Comparison of ENCODE assay signal across 27 cellular contexts in genomic region chr10:4079796-4080195, GRCh38.
DNase-seq lines count a peak whose midpoint lies in the region; ATAC-seq lines count a peak whose summit lies in the region.
"Had no signal": no experiment of that assay in that cellular context is flagged by ENCODE, and none has a peak within 500 bp of the region (broad histone marks: within the 10 kb centered on the region; RNA-seq: fewer than 3 reads in every experiment).

No MANE protein-coding gene starts in this region.

- no peak overlapping the region for H3K4me3 Mint-ChIP-seq in activated T-cell treated with anti-CD3 and anti-CD28 coated beads, Interleukin-2, amount 50 U/mL, for 72 hours
- peak overlapping the region; percentile 67 for H3K4me3 Mint-ChIP-seq in T-helper 17 cell
- peak overlapping the region in 7 of 10 donors; percentile 31 to 57 (median 52) for H3K4me3 Mint-ChIP-seq in naive thymus-derived CD4-positive, alpha-beta T cell
- H3K4me3 Mint-ChIP-seq: activated B cell treated with CpG ODN at 0.5 μM for 24 hours had no signal

- H3K9me3 Mint-ChIP-seq in activated T-cell treated with anti-CD3 and anti-CD28 coated beads, Interleukin-2, amount 50 U/mL, for 72 hours = no peaks in the 10 kb centered on the region
- H3K9me3 Mint-ChIP-seq in naive thymus-derived CD4-positive, alpha-beta T cell = peaks cover 0 to 2% (median 0%) of the 10 kb centered on the region in 11 donors
- H3K9me3 Mint-ChIP-seq: activated B cell treated with CpG ODN at 0.5 μM for 24 hours; activated naive CD4-positive, alpha-beta T cell treated with anti-CD3 and anti-CD28 coated beads, Interleukin-2, amount 50 U/mL, for 24 hours had no signal

- peak overlapping the region; percentile 2 for H3K27ac Mint-ChIP-seq in activated T-cell treated with anti-CD3 and anti-CD28 coated beads, Interleukin-2, amount 50 U/mL, for 72 hours
- peak overlapping the region; percentile 93 for H3K27ac Mint-ChIP-seq in T-helper 17 cell
- H3K27ac Mint-ChIP-seq in naive thymus-derived CD4-positive, alpha-beta T cell = peak overlapping the region; percentile 4 to 90 (median 73)
- H3K27ac Mint-ChIP-seq: activated B cell treated with CpG ODN at 0.5 μM for 24 hours had no signal

- H3K27me3 ChIP-seq in naive thymus-derived CD4-positive, alpha-beta T cell (ENCODE audit: control insufficient read depth in 2 of 2, insufficient read depth in 2 of 2, low read length in 2 of 2) = no peaks in the 10 kb centered on the region
- H3K27me3 ChIP-seq: BLaER1, esophagus muscularis mucosa, foreskin keratinocyte, heart right ventricle, pancreas, tibial nerve had no signal

- ATAC-seq in activated T-cell treated with anti-CD3 and anti-CD28 coated beads, Interleukin-2, amount 50 U/mL, for 72 hours (replicated peaks in 1 of 2) = no peak
- ATAC-seq in T-helper 17 cell = no peak
- no peak for ATAC-seq in naive thymus-derived CD4-positive, alpha-beta T cell
- no peak for ATAC-seq in HG03159 (IDR thresholded peaks at IDR 0.05; ENCODE audit: unreplicated experiment)
- ATAC-seq: foreskin keratinocyte, heart right ventricle, HepG2, lower lobe of right lung, pancreas, PC-3, Right ventricle myocardium inferior had no signal

- no peaks in the 10 kb centered on the region for H3K9me3 ChIP-seq in T-helper 17 cell (ENCODE audit: control insufficient read depth, low read length, poor library complexity, severe bottlenecking)
- H3K9me3 ChIP-seq in naive thymus-derived CD4-positive, alpha-beta T cell (ENCODE audit: control insufficient read depth in 2 of 3, low read length in 3 of 3) = no peaks in the 10 kb centered on the region
- H3K9me3 ChIP-seq: BLaER1, esophagus muscularis mucosa, heart right ventricle, lower lobe of right lung, pancreas, tibial nerve had no signal

- DNase-seq in activated T-cell treated with anti-CD3 and anti-CD28 coated beads, Interleukin-2, amount 50 U/mL, for 72 hours = no peak
- DNase-seq in activated T-cell treated with anti-CD3 and anti-CD28 coated beads, Interleukin-2, amount 50 U/mL, for 1 hour = no peak
- no peak for DNase-seq in T-helper 17 cell
- no peak for DNase-seq in naive thymus-derived CD4-positive, alpha-beta T cell
- DNase-seq in foreskin melanocyte = no peak
- no peak for DNase-seq in NK-92 (lab: John Stamatoyannopoulos, UW; ENCODE audit: unreplicated experiment)
- DNase-seq: activated B cell treated with CpG ODN at 0.5 μM for 24 hours; amygdala; effector CD8-positive, alpha-beta T cell; foreskin keratinocyte; heart right ventricle; Kasumi-1; lower lobe of right lung; NCI-H1694; pancreas; PC-3; retina; stimulated activated CD4-positive, alpha-beta T cell treated with anti-CD3 and anti-CD28 coated beads, Interleukin-1b, Interleukin-23, amount 100 ng/mL, for 48 hours; stimulated activated CD8-positive, alpha-beta memory T cell treated with anti-CD3 and anti-CD28 coated beads, Interleukin-4, amount 100 ng/mL, for 48 hours had no signal

- POLR2A ChIA-PET in naive thymus-derived CD4-positive, alpha-beta T cell (lab: Charles Lee) = interaction anchor here (1.1 kb wide), 1 partner anchor 294 kb away, joined by 3 read pairs; no protein-coding TSS in a partner anchor

- H3K4me1 Mint-ChIP-seq in activated T-cell treated with anti-CD3 and anti-CD28 coated beads, Interleukin-2, amount 50 U/mL, for 72 hours (ENCODE audit: low read depth) = peaks cover 35% of the 10 kb centered on the region
- peaks cover 48% of the 10 kb centered on the region for H3K4me1 Mint-ChIP-seq in T-helper 17 cell
- H3K4me1 Mint-ChIP-seq in naive thymus-derived CD4-positive, alpha-beta T cell = peaks cover 32 to 63% (median 36%) of the 10 kb centered on the region in 7 donors

- H3K27me3 Mint-ChIP-seq in activated T-cell treated with anti-CD3 and anti-CD28 coated beads, Interleukin-2, amount 50 U/mL, for 72 hours (ENCODE audit: low read depth) = no peaks in the 10 kb centered on the region
- no peaks in the 10 kb centered on the region for H3K27me3 Mint-ChIP-seq in T-helper 17 cell
- H3K27me3 Mint-ChIP-seq in naive thymus-derived CD4-positive, alpha-beta T cell = no peaks in the 10 kb centered on the region
- H3K27me3 Mint-ChIP-seq: activated B cell treated with CpG ODN at 0.5 μM for 24 hours; activated naive CD4-positive, alpha-beta T cell treated with anti-CD3 and anti-CD28 coated beads, Interleukin-2, amount 50 U/mL, for 24 hours had no signal

- peaks cover 0 to under 1% of the 10 kb centered on the region in 2 donors for H3K36me3 Mint-ChIP-seq in activated T-cell treated with anti-CD3 and anti-CD28 coated beads, Interleukin-2, amount 50 U/mL, for 72 hours (ENCODE audit: insufficient read depth in 2 of 2)
- H3K36me3 Mint-ChIP-seq in T-helper 17 cell (ENCODE audit: low read depth) = peaks cover under 1% of the 10 kb centered on the region
- H3K36me3 Mint-ChIP-seq in naive thymus-derived CD4-positive, alpha-beta T cell = peaks cover 0 to 18% (median 0%) of the 10 kb centered on the region in 5 donors
- H3K36me3 Mint-ChIP-seq: activated naive CD4-positive, alpha-beta T cell treated with anti-CD3 and anti-CD28 coated beads, Interleukin-2, amount 50 U/mL, for 24 hours had no signal

- H3K36me3 ChIP-seq in naive thymus-derived CD4-positive, alpha-beta T cell (ENCODE audit: control insufficient read depth in 2 of 3, insufficient read depth in 3 of 3, low read length in 3 of 3) = no peaks in the 10 kb centered on the region
- H3K36me3 ChIP-seq: BLaER1, esophagus muscularis mucosa, heart right ventricle, lower lobe of right lung, pancreas, tibial nerve had no signal

- H3K4me1 ChIP-seq in naive thymus-derived CD4-positive, alpha-beta T cell (ENCODE audit: control insufficient read depth in 2 of 2, insufficient read depth in 2 of 2, low read length in 2 of 2) = peaks cover 21 to 50% of the 10 kb centered on the region in 2 donors
- H3K4me1 ChIP-seq: pancreas had no signal

- no peak overlapping the region for H3K4me3 ChIP-seq in naive thymus-derived CD4-positive, alpha-beta T cell (ENCODE audit: low read length)
- H3K4me3 ChIP-seq: BLaER1, esophagus muscularis mucosa, heart right ventricle, lower lobe of right lung, pancreas, skin epidermis, tibial nerve had no signal

- CTCF ChIA-PET in naive thymus-derived CD4-positive, alpha-beta T cell (lab: Charles Lee) = interaction anchor here (0.8 kb wide), 1 partner anchor 121 kb away, joined by 3 read pairs; no protein-coding TSS in a partner anchor

- intact Hi-C loops in naive thymus-derived CD4-positive, alpha-beta T cell (cut with micrococcal nuclease) = loop anchor here (1.0 to 5.0 kb wide), 3 partner anchors 42 to 302 kb away; no protein-coding TSS in a partner anchor

- no peak overlapping the region for H3K27ac ChIP-seq in naive thymus-derived CD4-positive, alpha-beta T cell (ENCODE audit: low read depth, low read length)
- H3K27ac ChIP-seq: BLaER1, esophagus muscularis mucosa, foreskin keratinocyte, lower lobe of right lung, pancreas had no signal

Comparison
In these comparisons a context has a peak if more than half of its experiments do, and no peak if none do; other contexts are left out.
1. H3K27ac Mint-ChIP-seq: peak in every context shown above with its lines; median percentile 93 in T-helper 17 cell; 73 in naive thymus-derived CD4-positive, alpha-beta T cell; 2 in activated T-cell treated with anti-CD3 and anti-CD28 coated beads, Interleukin-2, amount 50 U/mL, for 72 hours.
2. H3K4me3 Mint-ChIP-seq: peak in T-helper 17 cell (single experiment) and naive thymus-derived CD4-positive, alpha-beta T cell (7 of 10); none in activated T-cell treated with anti-CD3 and anti-CD28 coated beads, Interleukin-2, amount 50 U/mL, for 72 hours (0 of 2).